In the genomic region with DNA sequence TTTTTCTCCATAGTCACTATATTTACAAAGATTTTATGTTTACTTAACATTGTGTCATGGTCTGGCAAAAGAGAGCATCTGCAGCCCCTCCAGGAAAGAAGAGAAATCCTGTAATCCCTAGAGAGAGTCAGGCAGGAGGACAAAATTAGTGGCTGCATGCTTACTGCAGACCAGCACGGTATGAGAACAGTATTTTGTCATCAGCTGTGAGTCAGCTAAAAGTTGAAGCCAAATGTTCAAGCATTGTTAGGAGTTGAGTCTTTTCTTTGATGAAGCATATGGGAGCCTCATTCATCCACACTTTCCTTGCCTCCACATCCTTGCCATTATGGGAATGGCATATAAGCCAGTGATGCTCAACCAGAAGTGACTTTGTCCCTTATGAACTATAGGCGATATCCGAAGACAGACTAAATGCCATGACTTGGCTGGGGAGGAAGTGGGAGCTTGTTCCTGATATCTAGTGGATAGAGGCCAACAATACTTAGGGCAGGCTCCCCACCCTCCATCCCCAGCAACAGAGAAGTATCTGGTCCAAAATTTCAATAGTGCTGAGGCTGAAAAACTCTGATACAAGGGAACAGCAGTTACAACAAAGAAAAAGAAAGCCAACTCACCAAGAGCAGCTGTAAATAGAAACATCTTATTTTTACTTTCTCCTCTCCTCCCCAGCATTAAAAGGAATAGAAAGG, we compare ENCODE assay signal across 2 cellular contexts.
TF ChIP-seq lines count a peak whose summit lies in the region.

No MANE protein-coding gene starts in this region.

TF ChIP-seq in IMR-90, 13 proteins besides CTCF, POLR2A, EP300 and RAD21:
- TF ChIP-seq, protein P1, sequence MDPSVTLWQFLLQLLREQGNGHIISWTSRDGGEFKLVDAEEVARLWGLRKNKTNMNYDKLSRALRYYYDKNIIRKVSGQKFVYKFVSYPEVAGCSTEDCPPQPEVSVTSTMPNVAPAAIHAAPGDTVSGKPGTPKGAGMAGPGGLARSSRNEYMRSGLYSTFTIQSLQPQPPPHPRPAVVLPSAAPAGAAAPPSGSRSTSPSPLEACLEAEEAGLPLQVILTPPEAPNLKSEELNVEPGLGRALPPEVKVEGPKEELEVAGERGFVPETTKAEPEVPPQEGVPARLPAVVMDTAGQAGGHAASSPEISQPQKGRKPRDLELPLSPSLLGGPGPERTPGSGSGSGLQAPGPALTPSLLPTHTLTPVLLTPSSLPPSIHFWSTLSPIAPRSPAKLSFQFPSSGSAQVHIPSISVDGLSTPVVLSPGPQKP (IDR thresholded peaks at IDR 0.05; ENCODE audit: borderline replicate concordance, low read depth, low read length) = no peak
- no peak for TF ChIP-seq MAZ (IDR thresholded peaks at IDR 0.05; ENCODE audit: borderline replicate concordance, low read depth, low read length)
- no peak for TF ChIP-seq MAFK (IDR thresholded peaks at IDR 0.05; ENCODE audit: low read depth, low read length)
- TF ChIP-seq SMC3 (IDR thresholded peaks at IDR 0.05; ENCODE audit: low read depth, low read length) = no peak
- TF ChIP-seq RFX5 (IDR thresholded peaks at IDR 0.05; ENCODE audit: low read depth, low read length) = no peak
- no peak for TF ChIP-seq BHLHE40 (IDR thresholded peaks at IDR 0.05; ENCODE audit: low read depth, low read length)
- no peak for TF ChIP-seq FOS (IDR thresholded peaks at IDR 0.05; ENCODE audit: low read depth, low read length)
- TF ChIP-seq CEBPB (IDR thresholded peaks at IDR 0.05; ENCODE audit: low read depth, low read length) = no peak
- TF ChIP-seq CHD1 (IDR thresholded peaks at IDR 0.05; ENCODE audit: low read depth, low read length) = no peak
- no peak for TF ChIP-seq NFE2L2 (IDR thresholded peaks at IDR 0.05; ENCODE audit: low read depth, low read length)
- no peak for TF ChIP-seq RCOR1 (IDR thresholded peaks at IDR 0.05; ENCODE audit: insufficient replicate concordance, low read length)
- no peak for TF ChIP-seq MXI1 (IDR thresholded peaks at IDR 0.05; ENCODE audit: borderline replicate concordance, low read depth, low read length)
- TF ChIP-seq, protein P2, sequence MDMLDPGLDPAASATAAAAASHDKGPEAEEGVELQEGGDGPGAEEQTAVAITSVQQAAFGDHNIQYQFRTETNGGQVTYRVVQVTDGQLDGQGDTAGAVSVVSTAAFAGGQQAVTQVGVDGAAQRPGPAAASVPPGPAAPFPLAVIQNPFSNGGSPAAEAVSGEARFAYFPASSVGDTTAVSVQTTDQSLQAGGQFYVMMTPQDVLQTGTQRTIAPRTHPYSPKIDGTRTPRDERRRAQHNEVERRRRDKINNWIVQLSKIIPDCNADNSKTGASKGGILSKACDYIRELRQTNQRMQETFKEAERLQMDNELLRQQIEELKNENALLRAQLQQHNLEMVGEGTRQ (IDR thresholded peaks at IDR 0.05; ENCODE audit: low read depth, low read length) = no peak

TF ChIP-seq in SK-N-SH, 30 proteins besides CTCF, POLR2A, EP300 and RAD21 (continued from another document):
- TF ChIP-seq CHD2 (IDR thresholded peaks at IDR 0.05; ENCODE audit: low read length, partially characterized antibody) (no peak), GABPA (IDR thresholded peaks at IDR 0.05; ENCODE audit: low read depth) (no peak)
